ENCODE assay signal across 1 cellular context in the genomic region with DNA sequence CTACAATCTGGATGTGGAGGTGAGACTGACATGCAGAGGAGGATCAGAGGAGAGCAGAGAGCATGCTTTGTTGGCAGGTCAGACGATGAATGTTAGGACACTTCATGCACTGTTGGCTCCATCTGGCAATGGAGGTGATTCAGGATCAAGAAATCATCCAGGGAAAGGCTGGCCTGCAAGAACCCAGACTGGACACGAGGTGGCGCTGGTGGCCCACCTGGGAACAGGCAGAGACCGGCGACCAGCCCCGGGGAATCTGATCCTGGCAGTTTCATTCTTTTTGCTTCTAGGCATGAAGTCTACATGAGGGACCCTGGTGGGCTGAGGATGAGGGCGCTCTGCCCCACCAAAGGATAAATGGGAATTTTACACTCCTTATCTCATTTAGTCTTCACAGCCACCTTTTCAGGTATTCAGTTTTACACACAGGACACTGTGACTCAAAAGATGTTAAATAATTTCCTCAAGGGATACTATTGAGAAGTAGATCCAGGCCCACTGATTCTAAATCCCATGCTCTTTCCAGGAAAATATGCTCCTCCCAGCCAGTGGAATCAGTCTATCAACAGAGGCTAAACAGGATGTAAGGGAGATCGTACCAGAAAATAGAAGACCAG.
TF ChIP-seq lines count a peak whose summit lies in the region.

No MANE protein-coding gene starts in this region.

TF ChIP-seq in GM23338, 12 proteins besides CTCF, POLR2A, EP300 and RAD21 (continued from another document):
- TF ChIP-seq ZNF331 (CRISPR knock-in tag; IDR thresholded peaks at IDR 0.05; ENCODE audit: low read depth) (no peak), STAT1 (IDR thresholded peaks at IDR 0.05; ENCODE audit: unreplicated experiment) (no peak), POLR2AphosphoS5 (IDR thresholded peaks at IDR 0.05; ENCODE audit: low read depth) (no peak), NANOG (IDR thresholded peaks at IDR 0.05; ENCODE audit: borderline replicate concordance) (no peak)
